21 cellular contexts compared by ENCODE assay signal in the genomic region with DNA sequence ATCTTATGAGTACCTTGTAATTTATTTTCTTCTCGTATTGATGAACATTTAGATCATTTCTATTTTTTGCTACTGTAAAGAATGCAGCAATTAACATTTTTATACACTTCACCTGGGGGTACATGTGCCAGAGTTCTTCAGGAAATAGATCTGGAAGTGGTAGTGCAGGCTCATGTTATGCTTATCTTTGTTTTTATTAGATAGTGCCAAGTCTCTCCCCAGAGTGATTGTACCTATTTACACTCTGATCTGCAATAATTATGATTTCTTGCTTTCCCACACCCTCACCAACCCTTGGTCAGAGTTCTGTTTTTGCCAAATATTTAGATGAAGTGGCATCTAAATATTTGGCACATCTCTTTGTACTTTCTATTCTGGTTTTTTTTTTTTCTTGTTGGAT. TPM values are rescaled to one million over a fixed set of nuclear protein-coding genes. Genes with fewer than 3 reads are reported as not detected.
DNase-seq lines count a peak whose midpoint lies in the region; ATAC-seq, FAIRE-seq and TF ChIP-seq lines count a peak whose summit lies in the region.
"Had no signal": no experiment of that assay in that cellular context is flagged by ENCODE, and none has a peak within 500 bp of the region (broad histone marks: within the 10 kb centered on the region; RNA-seq: fewer than 3 reads in every experiment).

No MANE protein-coding gene starts in this region.

- no peak overlapping the region for H2AFZ ChIP-seq in endothelial cell of umbilical vein (ENCODE audit: low read depth, low read length)

- no peak overlapping the region for H3K9ac ChIP-seq in SK-N-MC (ENCODE audit: insufficient read length)
- peak overlapping the region; percentile 10 for H3K9ac ChIP-seq in endothelial cell of umbilical vein (replicated peaks; ENCODE audit: extremely low read depth, insufficient read depth, low read length)
- H3K9ac ChIP-seq: BLaER1 had no signal

- H3K4me3 Mint-ChIP-seq in mesothelial cell of epicardium, result no peak overlapping the region
- H3K4me3 Mint-ChIP-seq: CD4-positive, alpha-beta memory T cell had no signal

- H3K9me3 Mint-ChIP-seq in mesothelial cell of epicardium, result peaks cover 4% of the 10 kb centered on the region
- H3K9me3 Mint-ChIP-seq: CD4-positive, alpha-beta memory T cell had no signal

- H3K4me2 ChIP-seq in endothelial cell of umbilical vein (ENCODE audit: insufficient read depth, low read length), result peak overlapping the region; percentile 69
- H3K4me2 ChIP-seq: BLaER1 had no signal

- no peak for TF ChIP-seq POLR2A in endothelial cell of umbilical vein (IDR thresholded peaks at IDR 0.05; ENCODE audit: low read depth, low read length)

- H3K27ac Mint-ChIP-seq in mesothelial cell of epicardium, result peak overlapping the region; percentile 51

- ATAC-seq in HG02588 (IDR thresholded peaks at IDR 0.05; ENCODE audit: unreplicated experiment), result no peak
- ATAC-seq: GM12878, HCT116 had no signal

- CTCF ChIA-PET in endothelial cell of umbilical vein (lab: Charles Lee), result interaction anchor here (0.9 kb wide), 1 partner anchor 11 kb away, joined by 5 read pairs; no protein-coding TSS in a partner anchor

- H3K27ac ChIP-seq in HL-60 (replicated peaks) (peak overlapping the region; percentile 33), SK-N-MC (peak overlapping the region; percentile 58; the same call in 1 of the 2 replicates), endothelial cell of umbilical vein (ENCODE audit: insufficient read depth, low read depth, low read length) (no peak overlapping the region)
- H3K27ac ChIP-seq: BLaER1, RWPE1 had no signal

- H3K4me1 Mint-ChIP-seq in mesothelial cell of epicardium, result peaks cover 27% of the 10 kb centered on the region

- no TSS peak for BruUV-seq in endothelial cell of umbilical vein (replicated peaks; lab: Mats Ljungman, UMichigan)

- peaks cover 15% of the 10 kb centered on the region for H3K4me1 ChIP-seq in endothelial cell of umbilical vein (ENCODE audit: control insufficient read depth, extremely low read depth, insufficient read depth, low read length)
- H3K4me1 ChIP-seq: BLaER1 had no signal

- no peaks in the 10 kb centered on the region for H4K20me1 ChIP-seq in endothelial cell of umbilical vein (replicated peaks; ENCODE audit: control insufficient read depth, extremely low read depth, insufficient read depth, low read length)

- H3K4me3 ChIP-seq in HL-60 (replicated peaks; ENCODE audit: insufficient read depth, low read length) (no peak overlapping the region), SK-N-MC (peak overlapping the region; percentile 49; the same call in 1 of the 2 replicates), endothelial cell of umbilical vein (replicated peaks in 1 of 3; ENCODE audit: insufficient read depth in 1 of 3, low read depth in 1 of 3, low read length in 3 of 3) (peak overlapping the region in 1 of 3 experiments; percentile 8)
- H3K4me3 ChIP-seq: BLaER1, GM12878 had no signal

- H3K27me3 ChIP-seq in HL-60 (ENCODE audit: insufficient read depth, poor library complexity, severe bottlenecking) (no peaks in the 10 kb centered on the region), endothelial cell of umbilical vein (ENCODE audit: control insufficient read depth in 2 of 2, insufficient read depth in 2 of 2, low read length in 2 of 2) (no peaks in the 10 kb centered on the region)
- H3K27me3 ChIP-seq: BLaER1 had no signal

- H3K27me3 Mint-ChIP-seq in mesothelial cell of epicardium (ENCODE audit: low read depth), result no peaks in the 10 kb centered on the region
- H3K27me3 Mint-ChIP-seq: CD4-positive, alpha-beta memory T cell had no signal

- no peaks in the 10 kb centered on the region for H3K9me3 ChIP-seq in SK-N-MC (ENCODE audit: low read depth, low read length)
- no peaks in the 10 kb centered on the region for H3K9me3 ChIP-seq in endothelial cell of umbilical vein (replicated peaks; ENCODE audit: control insufficient read depth, insufficient read depth, low read length)
- H3K9me3 ChIP-seq: BLaER1 had no signal

- H3K36me3 ChIP-seq in SK-N-MC (ENCODE audit: insufficient read depth, low read length), result peaks cover 19% of the 10 kb centered on the region
- no peaks in the 10 kb centered on the region for H3K36me3 ChIP-seq in endothelial cell of umbilical vein (ENCODE audit: control insufficient read depth in 2 of 2, extremely low read depth in 1 of 2, insufficient read depth in 2 of 2, low read length in 2 of 2)

- peaks cover 7% of the 10 kb centered on the region for H3K36me3 Mint-ChIP-seq in mesothelial cell of epicardium

- dilution Hi-C loops in endothelial cell of umbilical vein (cut with MboI; ENCODE audit: extremely low pct_ligation_motif_present, low sequenced_read_pairs), result no loop called here

- TF ChIP-seq CTCF in HL-60 (IDR thresholded peaks at IDR 0.05; ENCODE audit: insufficient read depth, low read length) (no peak), endothelial cell of umbilical vein (IDR thresholded peaks at IDR 0.05; ENCODE audit: extremely low read depth in 1 of 2, insufficient read depth in 1 of 2, low read depth in 1 of 2, low read length in 2 of 2) (no peak), mesothelial cell of epicardium (IDR thresholded peaks at IDR 0.05; ENCODE audit: unreplicated experiment) (no peak)

- intact Hi-C loops in endothelial cell of umbilical vein (cut with micrococcal nuclease), result loop anchor here (2.0 kb wide), 1 partner anchor 14 kb away; no protein-coding TSS in a partner anchor

- DNase-seq in HL-60 (ENCODE audit: low read depth in 1 of 2, low spot score in 1 of 2), result no peak
- no peak for DNase-seq in SK-N-MC (ENCODE audit: low read depth, low spot score)
- DNase-seq in endothelial cell of umbilical vein (ENCODE audit: low read depth, low spot score), result peak; percentile 75
- DNase-seq in mesothelial cell of epicardium (ENCODE audit: low spot score in 2 of 2, unreplicated experiment in 2 of 2), result no peak
- no peak for DNase-seq in activated CD4-positive, alpha-beta T cell treated with anti-CD3 and anti-CD28 coated beads, Interleukin-2, amount 50 U/mL, for 48 hours
- no peak for DNase-seq in NCI-H82 (lab: John Stamatoyannopoulos, UW)
- no peak for DNase-seq in NCI-H2171 (lab: John Stamatoyannopoulos, UW)
- DNase-seq: Calu3; CD4-positive, alpha-beta memory T cell; GOT3; NCI-H1105 treated with DMSO at 0.1 percent for 48 hours; NCI-H1694 treated with DMSO at 0.1 percent for 48 hours; NCI-H510A treated with DMSO at 0.1 percent for 48 hours; NCI-H774; SIG-M5 had no signal

- no peak for FAIRE-seq in endothelial cell of umbilical vein (lab: Jason Lieb, UNC)
- FAIRE-seq: GM12878, GM18507 had no signal

- H3K79me2 ChIP-seq in endothelial cell of umbilical vein (ENCODE audit: control insufficient read depth, insufficient read depth, low read length), result peaks cover 16% of the 10 kb centered on the region

- no peaks in the 10 kb centered on the region for H3K9me1 ChIP-seq in endothelial cell of umbilical vein (replicated peaks; ENCODE audit: control insufficient read depth, extremely low read depth, insufficient read depth, low read length)

- POLR2A ChIA-PET in endothelial cell of umbilical vein (lab: Charles Lee), result no interaction called here

TF ChIP-seq in endothelial cell of umbilical vein, 7 proteins besides CTCF, POLR2A, EP300 and RAD21:
- TF ChIP-seq POLR2AphosphoS5 (IDR thresholded peaks at IDR 0.05; ENCODE audit: insufficient read depth, low read depth, low read length), result no peak
- TF ChIP-seq, protein P1, sequence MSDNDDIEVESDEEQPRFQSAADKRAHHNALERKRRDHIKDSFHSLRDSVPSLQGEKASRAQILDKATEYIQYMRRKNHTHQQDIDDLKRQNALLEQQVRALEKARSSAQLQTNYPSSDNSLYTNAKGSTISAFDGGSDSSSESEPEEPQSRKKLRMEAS (IDR thresholded peaks at IDR 0.05; ENCODE audit: insufficient read depth, insufficient read length), result no peak
- TF ChIP-seq MYC (IDR thresholded peaks at IDR 0.05; ENCODE audit: low read depth, low read length), result no peak
- no peak for TF ChIP-seq JUN (IDR thresholded peaks at IDR 0.05; ENCODE audit: borderline replicate concordance, insufficient read depth, insufficient read length, low read depth)
- TF ChIP-seq GATA2 (IDR thresholded peaks at IDR 0.05; ENCODE audit: insufficient read depth, insufficient read length, low read depth, low read length), result no peak
- TF ChIP-seq FOS (IDR thresholded peaks at IDR 0.05; ENCODE audit: borderline replicate concordance, insufficient read depth, low read length), result no peak
- TF ChIP-seq EZH2 (IDR thresholded peaks at IDR 0.05; ENCODE audit: borderline replicate concordance, low read depth, low read length, severe bottlenecking), result no peak

RNA-seq across cellular contexts. Expression of a gene that starts 29.8 kb away (rescaled TPM):
- total RNA-seq in endothelial cell of umbilical vein (21.1 and 24.0 TPM in 2 replicates), mesothelial cell of epicardium (10.3 to 11.3 TPM (median 10.6 TPM) in 3 replicates)
- 4.0 and 5.8 TPM in 2 replicates for polyA plus RNA-seq in endothelial cell of umbilical vein
- polyA plus RNA-seq in endothelial cell of umbilical vein (2011; cell fraction: cytosol; rRNA removed), result 9.5 and 9.6 TPM in 2 replicates
- 12.1 and 16.4 TPM in 2 replicates for polyA plus RNA-seq in endothelial cell of umbilical vein (2011; cell fraction: nucleus; rRNA removed)
- polyA plus RNA-seq in endothelial cell of umbilical vein (2012), result 9.7 and 11.1 TPM in 2 replicates
- polyA minus RNA-seq in endothelial cell of umbilical vein, result 17.2 and 18.2 TPM in 2 replicates
- polyA minus RNA-seq in endothelial cell of umbilical vein (2011; cell fraction: cytosol; rRNA and poly(A)+ RNA removed), result 34.0 TPM
- polyA minus RNA-seq in endothelial cell of umbilical vein (2011; cell fraction: nucleus; rRNA and poly(A)+ RNA removed), result 21.1 and 27.3 TPM in 2 replicates
